22 cellular contexts compared by ENCODE assay signal in genomic region chr2:74891136-74891764, GRCh38.
"Had no signal": no experiment of that assay in that cellular context is flagged by ENCODE, and none has a peak within 500 bp of the region (broad histone marks: within the 10 kb centered on the region; RNA-seq: fewer than 3 reads in every experiment).

No MANE protein-coding gene starts in this region.

- H3K27ac Mint-ChIP-seq: activated CD4-positive, alpha-beta memory T cell treated with anti-CD3 and anti-CD28 coated beads, Interleukin-2, amount 10 ng/mL, durations not matched to agents 7 days and 5 days; activated CD4-positive, alpha-beta T cell treated with anti-CD3 and anti-CD28 coated beads for 36 hours; activated naive CD4-positive, alpha-beta T cell treated with anti-CD3 and anti-CD28 coated beads for 36 hours; activated naive CD8-positive, alpha-beta T cell; activated T-helper 17 cell treated with anti-CD3 and anti-CD28 coated beads, Interleukin-2, amount 50 U/mL, for 72 hours; T-cell had no signal

- H3K4me1 Mint-ChIP-seq: activated CD4-positive, alpha-beta memory T cell treated with anti-CD3 and anti-CD28 coated beads, Interleukin-2, amount 10 ng/mL, durations not matched to agents 7 days and 5 days; activated CD4-positive, alpha-beta T cell treated with anti-CD3 and anti-CD28 coated beads for 36 hours; T-cell had no signal

- H3K27me3 Mint-ChIP-seq: activated CD4-positive, alpha-beta memory T cell treated with anti-CD3 and anti-CD28 coated beads, Interleukin-2, amount 10 ng/mL, durations not matched to agents 7 days and 5 days; activated CD4-positive, alpha-beta T cell treated with anti-CD3 and anti-CD28 coated beads for 36 hours; activated naive CD8-positive, alpha-beta T cell; activated T-helper 17 cell treated with anti-CD3 and anti-CD28 coated beads, Interleukin-2, amount 50 U/mL, for 72 hours; T-cell had no signal

- H3K9me3 Mint-ChIP-seq: activated T-helper 17 cell treated with anti-CD3 and anti-CD28 coated beads, Interleukin-2, amount 50 U/mL, for 72 hours had no signal

- H3K27ac ChIP-seq: cardiac muscle cell had no signal

- H3K4me3 ChIP-seq: cardiac muscle cell had no signal

- H3K4me3 Mint-ChIP-seq: activated CD4-positive, alpha-beta memory T cell treated with anti-CD3 and anti-CD28 coated beads, Interleukin-2, amount 10 ng/mL, durations not matched to agents 7 days and 5 days; activated CD4-positive, alpha-beta T cell treated with anti-CD3 and anti-CD28 coated beads for 36 hours; activated naive CD4-positive, alpha-beta T cell treated with anti-CD3 and anti-CD28 coated beads for 36 hours; activated naive CD8-positive, alpha-beta T cell; activated T-helper 17 cell treated with anti-CD3 and anti-CD28 coated beads, Interleukin-2, amount 50 U/mL, for 72 hours; T-cell had no signal

- H3K27me3 ChIP-seq: brain microvascular endothelial cell, cardiac muscle cell had no signal

- DNase-seq: activated CD4-positive, alpha-beta memory T cell treated with anti-CD3 and anti-CD28 coated beads, Interleukin-2, amount 10 ng/mL, durations not matched to agents 7 days and 5 days; activated CD4-positive, alpha-beta T cell treated with anti-CD3 and anti-CD28 coated beads for 36 hours; activated CD4-positive, alpha-beta T cell treated with anti-CD3 and anti-CD28 coated beads, Interleukin-2, amount 50 U/mL, for 1 hour; activated CD4-positive, CD25-positive, alpha-beta regulatory T cell; activated gamma-delta T cell; activated naive CD4-positive, alpha-beta T cell treated with anti-CD3 and anti-CD28 coated beads for 36 hours; activated T-cell treated with anti-CD3 and anti-CD28 coated beads for 4 hours; activated T-cell treated with anti-CD3 and anti-CD28 coated beads, Interleukin-2, amount 50 U/mL, for 48 hours; amygdala; NCI-H1105 treated with DMSO at 0.1 percent for 48 hours; NCI-H1436 treated with DMSO at 0.1 percent for 48 hours; NCI-H187; NCI-H2081 treated with DMSO at 0.1 percent for 48 hours; NCI-H524; SIG-M5; T-cell; T-helper 2 cell; T1000 had no signal

- H3K36me3 ChIP-seq: brain microvascular endothelial cell had no signal
